8 cellular contexts compared by ENCODE assay signal in genomic region chr1:146036990-146037646, GRCh38. TPM values are rescaled to one million over a fixed set of nuclear protein-coding genes. Genes with fewer than 3 reads are reported as not detected.
A peak's percentile ranks its signal among the peaks of the same experiment; 100 is the strongest.
DNase-seq lines count a peak whose midpoint lies in the region; ATAC-seq and TF ChIP-seq lines count a peak whose summit lies in the region.

No MANE protein-coding gene starts in this region.

- no peaks in the 10 kb centered on the region for H3K36me3 Mint-ChIP-seq in natural killer cell treated with Interleukin-12 subunit alpha and Interleukin-12 subunit beta and Interleukin-15 and Interleukin-18, amount 100 ng/mL, for 72 hours

- peak overlapping the region; percentile 77 for H3K27ac ChIP-seq in Panc1 (ENCODE audit: low read length)

- in situ Hi-C loops in KBM-7 (cut with MboI; ENCODE audit: low pct_unique_long_range_greater_than_20kb, low sequenced_read_pairs): no loop called here
- in situ Hi-C loops in Panc1 (cut with HindIII; ENCODE audit: low pct_unique_long_range_greater_than_20kb, low sequenced_read_pairs): no loop called here

- CTCF ChIA-PET in Panc1 (lab: Charles Lee): interaction anchor here (1.1 kb wide), 1 partner anchor 146 kb away, joined by 5 read pairs; no protein-coding TSS in a partner anchor

- H3K27me3 ChIP-seq in Panc1 (ENCODE audit: control insufficient read depth, insufficient read depth, low read length): no peaks in the 10 kb centered on the region

- no peak for TF ChIP-seq CTCF in Panc1 (IDR thresholded peaks at IDR 0.05)

- DNase-seq in SIG-M5 treated with dmso at 0.1 percent for 504 hours (lab: John Stamatoyannopoulos, UW; ENCODE audit: unreplicated experiment) (peak; percentile 94), SIG-M5 (lab: John Stamatoyannopoulos, UW) (no peak), KBM-7 (peak; percentile 96), Panc1 (ENCODE audit: low read depth, low spot score) (peak; percentile 95), fibroblast of gingiva (ENCODE audit: low read depth) (peak; percentile 88)
- peak; percentile 89 to 91 for DNase-seq in activated T-cell treated with anti-CD3 and anti-CD28 coated beads, Interleukin-2, amount 50 U/mL, for 48 hours
- DNase-seq in natural killer cell treated with Interleukin-12 subunit alpha and Interleukin-12 subunit beta and Interleukin-15 and Interleukin-18, amount 100 ng/mL, for 72 hours (ENCODE audit: low spot score): peak; percentile 80
- peak; percentile 80 for DNase-seq in stimulated activated naive CD8-positive, alpha-beta T cell treated with anti-CD3 and anti-CD28 coated beads, Interleukin-15, Interleukin-2, amounts not matched to agents 100 U/mL and 50 U/mL, for 24 hours

- no TSS peak for BruUV-seq in Panc1 (replicated peaks; lab: Mats Ljungman, UMichigan)

- POLR2A ChIA-PET in Panc1 (lab: Charles Lee): interaction anchor here (0.6 to 4.4 kb wide), 2 partner anchors 15 to 58 kb away, joined by 3 to 26 read pairs; no protein-coding TSS in a partner anchor

- H3K9me3 ChIP-seq in Panc1 (ENCODE audit: control insufficient read depth, insufficient read depth, low read depth, low read length): no peaks in the 10 kb centered on the region

- peaks cover 6% of the 10 kb centered on the region; the same call in 1 of the 2 replicates for H3K4me1 ChIP-seq in Panc1 (ENCODE audit: control insufficient read depth, insufficient read depth, low read length)

- H3K4me3 ChIP-seq in Panc1 (ENCODE audit: low read depth in 2 of 2, low read length in 2 of 2): peak overlapping the region; percentile 66 to 99

- H3K36me3 ChIP-seq in Panc1 (ENCODE audit: control insufficient read depth, insufficient read depth, low read length): no peaks in the 10 kb centered on the region

- peak; percentile 55 for ATAC-seq in Panc1
- peak; percentile 62 to 71 for ATAC-seq in natural killer cell treated with Interleukin-12 subunit alpha and Interleukin-12 subunit beta and Interleukin-15 and Interleukin-18, amount 100 ng/mL, for 72 hours
- peak; percentile 50 for ATAC-seq in stimulated activated naive CD8-positive, alpha-beta T cell treated with anti-CD3 and anti-CD28 coated beads, Interleukin-15, Interleukin-2, amounts not matched to agents 100 U/mL and 50 U/mL, for 24 hours

- H3K9me3 Mint-ChIP-seq in natural killer cell treated with Interleukin-12 subunit alpha and Interleukin-12 subunit beta and Interleukin-15 and Interleukin-18, amount 100 ng/mL, for 72 hours: no peaks in the 10 kb centered on the region

- peaks cover 43 to 46% of the 10 kb centered on the region in 2 donors for H3K4me1 Mint-ChIP-seq in natural killer cell treated with Interleukin-12 subunit alpha and Interleukin-12 subunit beta and Interleukin-15 and Interleukin-18, amount 100 ng/mL, for 72 hours (ENCODE audit: low read depth in 2 of 2)

- peak overlapping the region; percentile 94 for H3K4me3 Mint-ChIP-seq in natural killer cell treated with Interleukin-12 subunit alpha and Interleukin-12 subunit beta and Interleukin-15 and Interleukin-18, amount 100 ng/mL, for 72 hours

- intact Hi-C loops in Panc1 (cut with micrococcal nuclease; ENCODE audit: unreplicated experiment): no loop called here

- peaks cover 0 to 2% of the 10 kb centered on the region in 2 donors for H3K27me3 Mint-ChIP-seq in natural killer cell treated with Interleukin-12 subunit alpha and Interleukin-12 subunit beta and Interleukin-15 and Interleukin-18, amount 100 ng/mL, for 72 hours

- peak overlapping the region; percentile 96 to 99 for H3K27ac Mint-ChIP-seq in natural killer cell treated with Interleukin-12 subunit alpha and Interleukin-12 subunit beta and Interleukin-15 and Interleukin-18, amount 100 ng/mL, for 72 hours

RNA-seq across cellular contexts. Expression of gene HJV, which starts 15.6 kb away (rescaled TPM):
- total RNA-seq in Panc1 (2021; ENCODE audit: unreplicated experiment): not detected
- not detected for polyA plus RNA-seq in Panc1 (2012; ENCODE audit: insufficient read length)
- not detected for total RNA-seq in natural killer cell treated with Interleukin-12 subunit alpha and Interleukin-12 subunit beta and Interleukin-15 and Interleukin-18, amount 100 ng/mL, for 72 hours

RNA-seq across cellular contexts. Expression of gene TXNIP, which starts 40.7 kb away (rescaled TPM):
- total RNA-seq in Panc1 (2021; ENCODE audit: unreplicated experiment): 15.2 TPM
- 21.1 TPM for polyA plus RNA-seq in Panc1 (2012; ENCODE audit: insufficient read length)
- 100 to 1,000 TPM in 1 of 2 donors, 10 to 100 TPM in 1; 87.8 to 347 TPM for total RNA-seq in natural killer cell treated with Interleukin-12 subunit alpha and Interleukin-12 subunit beta and Interleukin-15 and Interleukin-18, amount 100 ng/mL, for 72 hours
